Comparison of ENCODE assay signal across 1 cellular context in genomic region chr19:17790059-17790780, GRCh38.
A peak's percentile ranks its signal among the peaks of the same experiment; 100 is the strongest.
TF ChIP-seq lines count a peak whose summit lies in the region.

No MANE protein-coding gene starts in this region.

TF ChIP-seq in HCT116, 20 proteins besides CTCF, POLR2A, EP300 and RAD21 (continued from another document):
- TF ChIP-seq TCF7L2 (IDR thresholded peaks at IDR 0.05; ENCODE audit: borderline replicate concordance, extremely low read depth, insufficient read depth, insufficient read length) (no peak), FOSL1 (IDR thresholded peaks at IDR 0.05; ENCODE audit: low read depth) (no peak; the same call in none of the 2 replicates), ZNF274 (IDR thresholded peaks at IDR 0.05; ENCODE audit: low read depth, low read length) (no peak), EZH2phosphoT487 (IDR thresholded peaks at IDR 0.05; ENCODE audit: borderline replicate concordance) (no peak), JUND (IDR thresholded peaks at IDR 0.05) (peak; percentile 53; the same call in 1 of the 2 replicates), ATF3 (IDR thresholded peaks at IDR 0.05) (no peak), YY1 (IDR thresholded peaks at IDR 0.05; ENCODE audit: extremely low read depth, insufficient replicate concordance, low read depth, low read length) (no peak), ZBTB33 (IDR thresholded peaks at IDR 0.05; ENCODE audit: extremely low read depth, insufficient replicate concordance, low read length) (no peak), SRF (IDR thresholded peaks at IDR 0.05; ENCODE audit: low read depth) (no peak), REST (IDR thresholded peaks at IDR 0.05; ENCODE audit: low read depth) (no peak), EGR1 (IDR thresholded peaks at IDR 0.05; ENCODE audit: low read depth) (no peak), MAX (IDR thresholded peaks at IDR 0.05) (peak; percentile 68; the same call in 1 of the 2 replicates), CEBPB (IDR thresholded peaks at IDR 0.05; ENCODE audit: low read depth) (no peak), SIN3A (IDR thresholded peaks at IDR 0.05; ENCODE audit: low read depth) (no peak), EZH2 (IDR thresholded peaks at IDR 0.05) (no peak)
